In genomic region chrY:8305021-8305420, GRCh38 we compare ENCODE assay signal across 27 cellular contexts.
"Had no signal": no experiment of that assay in that cellular context is flagged by ENCODE, and none has a peak within 500 bp of the region (broad histone marks: within the 10 kb centered on the region; RNA-seq: fewer than 3 reads in every experiment).

No MANE protein-coding gene starts in this region.

- H3K4me1 ChIP-seq: Peyer's patch, SJCRH30 had no signal

- H3K36me3 ChIP-seq: MG63, Peyer's patch, SJCRH30 had no signal

- H3K4me2 ChIP-seq: PC-9 had no signal

- ATAC-seq: HepG2, Right ventricle myocardium inferior, SK-N-SH treated with all-trans-retinoic acid at 6 μM for 48 hours had no signal

- H3K27me3 ChIP-seq: MG63, Peyer's patch, SJCRH30 had no signal

- H3K4me3 ChIP-seq: MG63, PC-9, Peyer's patch, SJCRH30 had no signal

- H3K27ac ChIP-seq: PC-9, Peyer's patch, SJCRH30 had no signal

- DNase-seq: IMR-90; Karpas-422; KG1; MG63; NCI-H1092; NCI-H1105 treated with DMSO at 0.1 percent for 48 hours; NCI-H1417 treated with DMSO at 0.1 percent for 48 hours; NCI-H146; NCI-H1694 treated with DMSO at 0.1 percent for 48 hours; NCI-H1930; NCI-H2081; NCI-H2107; NCI-H2227 treated with DMSO at 0.1 percent for 48 hours; NCI-H446; NCI-H510A; NCI-H524 treated with DMSO at 0.1 percent for 48 hours; NCI-H69; NCI-H774; NK-92 treated with Interleukin-12 subunit alpha and Interleukin-12 subunit beta, amount 100 ng/mL, for 24 hours; OCI-M1; PC-9; Peyer's patch; SHP77 treated with DMSO at 0.1 percent for 48 hours; SJCRH30 had no signal
